In the genomic region with DNA sequence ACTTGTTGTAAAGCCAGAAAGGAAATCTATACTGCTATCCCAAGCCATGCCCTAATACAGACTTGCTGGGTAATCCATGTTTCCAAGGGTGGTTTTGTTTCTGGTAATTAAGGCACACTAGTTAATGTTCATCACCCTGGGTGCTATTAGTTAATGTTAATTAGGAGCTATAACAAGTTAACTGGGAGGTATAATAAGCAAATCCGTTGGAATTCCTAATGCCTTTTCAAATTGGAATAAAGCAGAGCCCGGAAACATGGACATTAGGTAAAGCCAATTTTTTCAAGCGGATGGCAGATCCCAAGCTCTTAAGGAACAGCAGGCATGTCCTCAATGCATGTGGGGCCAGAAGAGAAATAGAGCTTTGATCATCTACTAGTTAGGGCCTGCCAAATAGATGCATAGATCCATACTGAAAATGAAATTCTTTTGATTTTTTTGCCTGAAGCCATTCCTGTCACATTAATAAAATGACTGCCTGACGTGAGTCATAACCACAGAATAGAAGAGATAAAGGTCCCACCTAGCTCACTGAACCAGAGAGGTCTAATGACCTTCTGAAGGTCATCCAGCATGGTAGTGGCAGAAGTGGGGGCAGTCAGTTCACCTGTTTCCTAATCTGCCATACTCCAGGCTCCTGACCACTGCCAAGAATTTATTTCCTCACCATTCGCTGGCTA, we compare ENCODE assay signal across 13 cellular contexts. TPM values are rescaled to one million over a fixed set of nuclear protein-coding genes. Genes with fewer than 3 reads are reported as not detected.
A peak's percentile ranks its signal among the peaks of the same experiment; 100 is the strongest.
DNase-seq lines count a peak whose midpoint lies in the region; ATAC-seq and TF ChIP-seq lines count a peak whose summit lies in the region.
"Had no signal": no experiment of that assay in that cellular context is flagged by ENCODE, and none has a peak within 500 bp of the region (broad histone marks: within the 10 kb centered on the region; RNA-seq: fewer than 3 reads in every experiment).

No MANE protein-coding gene starts in this region.

- H3K79me1 ChIP-seq in H9 (ENCODE audit: insufficient read depth, low read depth, low read length, poor library complexity, severe bottlenecking): no peaks in the 10 kb centered on the region

- H4K20me1 ChIP-seq in H9 (ENCODE audit: control insufficient read depth, insufficient read depth, insufficient read length): no peaks in the 10 kb centered on the region
- H4K20me1 ChIP-seq: BLaER1 treated with 17β-estradiol and CSF1 and Interleukin-3, amounts not matched to agents 10 nM and 100 nM had no signal

- WGBS in H9 (ENCODE audit: extremely low coverage, insufficient read length, low lambda C conversion rate): no CpG with 5 or more reads among the region's 5 CpGs

- H3K27me3 Mint-ChIP-seq in H9 (ENCODE audit: low read depth): no peaks in the 10 kb centered on the region
- H3K27me3 Mint-ChIP-seq in activated naive CD4-positive, alpha-beta T cell treated with anti-CD3 and anti-CD28 coated beads for 36 hours (ENCODE audit: low read depth): no peaks in the 10 kb centered on the region

- no peak overlapping the region for H3T11ph ChIP-seq in H9 (ENCODE audit: low read length)

- H3K14ac ChIP-seq in H9 (ENCODE audit: insufficient read depth, low read length): no peak overlapping the region

- no peaks in the 10 kb centered on the region for H3K23me2 ChIP-seq in H9 (ENCODE audit: insufficient read length, low read depth, low read length, poor library complexity, severe bottlenecking)

- no peak overlapping the region for H3K4me3 Mint-ChIP-seq in H9
- H3K4me3 Mint-ChIP-seq in activated naive CD4-positive, alpha-beta T cell treated with anti-CD3 and anti-CD28 coated beads for 36 hours: no peak overlapping the region

- no peak for TF ChIP-seq CTCF in H9 (conservative IDR thresholded peaks at IDR 0.05)
- no peak for TF ChIP-seq CTCF in foreskin keratinocyte (conservative IDR thresholded peaks at IDR 0.05)
- TF ChIP-seq CTCF in omental fat pad (IDR thresholded peaks at IDR 0.05): no peak

- H3K4me1 ChIP-seq in H9 (ENCODE audit: insufficient read depth, low read length) (peaks cover 12% of the 10 kb centered on the region), foreskin keratinocyte (peaks cover 54% of the 10 kb centered on the region)
- H3K4me1 ChIP-seq: BLaER1 treated with 17β-estradiol and CSF1 and Interleukin-3, amounts not matched to agents 10 nM and 100 nM had no signal

- ATAC-seq in foreskin keratinocyte: peak; percentile 53
- no peak for ATAC-seq in HG02938 (IDR thresholded peaks at IDR 0.05; ENCODE audit: unreplicated experiment)
- no peak for ATAC-seq in omental fat pad (ENCODE audit: low FRiP score)

- no peaks in the 10 kb centered on the region for H3K27me3 ChIP-seq in H9 (ENCODE audit: insufficient read depth, low read length)
- no peaks in the 10 kb centered on the region for H3K27me3 ChIP-seq in foreskin keratinocyte
- H3K27me3 ChIP-seq: BLaER1 treated with 17β-estradiol and CSF1 and Interleukin-3, amounts not matched to agents 10 nM and 100 nM; tibial nerve had no signal

- peak overlapping the region; percentile 50 to 91 (median 73); a peak in 4 of 7 replicates for H3K27ac Mint-ChIP-seq in H9
- H3K27ac Mint-ChIP-seq in activated naive CD4-positive, alpha-beta T cell treated with anti-CD3 and anti-CD28 coated beads for 36 hours: no peak overlapping the region

- no peak for DNase-seq in H9
- DNase-seq in RPMI7951 (ENCODE audit: low read depth): peak; percentile 31
- DNase-seq in foreskin keratinocyte: peak; percentile 33 to 56
- DNase-seq in renal cortical epithelial cell (ENCODE audit: low read depth): peak; percentile 61
- no peak for DNase-seq in omental fat pad (ENCODE audit: low spot score)
- no peak for DNase-seq in D341Med (ENCODE audit: low spot score)
- DNase-seq in activated naive CD4-positive, alpha-beta T cell treated with anti-CD3 and anti-CD28 coated beads for 36 hours: no peak
- DNase-seq: effector memory CD4-positive, alpha-beta T cell; foreskin melanocyte; SW 1271 had no signal

- H2AFZ ChIP-seq in H9 (ENCODE audit: low read length): no peak overlapping the region

- H3K18ac ChIP-seq in H9 (ENCODE audit: insufficient read length, low read depth, low read length): no peak overlapping the region

- no peak overlapping the region for H2BK5ac ChIP-seq in H9 (ENCODE audit: insufficient read length, low read length)

- H4K5ac ChIP-seq in H9 (ENCODE audit: insufficient read length, low read depth, low read length): no peak overlapping the region

- no peaks in the 10 kb centered on the region for H3K9me3 Mint-ChIP-seq in H9
- no peaks in the 10 kb centered on the region for H3K9me3 Mint-ChIP-seq in activated naive CD4-positive, alpha-beta T cell treated with anti-CD3 and anti-CD28 coated beads for 36 hours

- H3K27ac ChIP-seq in H9 (ENCODE audit: insufficient read length, low read depth, low read length) (no peak overlapping the region), foreskin keratinocyte (no peak overlapping the region)
- H3K27ac ChIP-seq: BLaER1 treated with 17β-estradiol and CSF1 and Interleukin-3, amounts not matched to agents 10 nM and 100 nM had no signal

- no peak overlapping the region for H2BK15ac ChIP-seq in H9 (ENCODE audit: low read depth, low read length)

- no peak overlapping the region for H2AK5ac ChIP-seq in H9 (ENCODE audit: insufficient read length, low read length)

- peaks cover 80 to 93% of the 10 kb centered on the region in 2 experiments for H3K4me1 Mint-ChIP-seq in H9
- H3K4me1 Mint-ChIP-seq in activated naive CD4-positive, alpha-beta T cell treated with anti-CD3 and anti-CD28 coated beads for 36 hours (ENCODE audit: low read depth): no peaks in the 10 kb centered on the region

- no peak overlapping the region for H3K4me2 ChIP-seq in H9 (ENCODE audit: insufficient read depth, insufficient read length, low read length)
- H3K4me2 ChIP-seq: BLaER1 treated with 17β-estradiol and CSF1 and Interleukin-3, amounts not matched to agents 10 nM and 100 nM had no signal

- no peak overlapping the region for H3K23ac ChIP-seq in H9 (ENCODE audit: insufficient read length, low read depth, low read length)

- no peak overlapping the region for H4K8ac ChIP-seq in H9 (replicated peaks; ENCODE audit: insufficient read length, low read depth, low read length)

- intact Hi-C loops in activated naive CD4-positive, alpha-beta T cell treated with anti-CD3 and anti-CD28 coated beads for 36 hours (cut with micrococcal nuclease): no loop called here

- no peak overlapping the region for H2BK20ac ChIP-seq in H9 (ENCODE audit: low read depth, low read length, poor library complexity, severe bottlenecking)

- no peak overlapping the region for H3K4ac ChIP-seq in H9 (ENCODE audit: low read depth, low read length)

- H3K9me3 ChIP-seq in H9 (ENCODE audit: control insufficient read depth, low read depth, low read length): no peaks in the 10 kb centered on the region
- H3K9me3 ChIP-seq: BLaER1 treated with 17β-estradiol and CSF1 and Interleukin-3, amounts not matched to agents 10 nM and 100 nM; tibial nerve had no signal

- H2BK120ac ChIP-seq in H9 (ENCODE audit: low read depth, low read length, poor library complexity, severe bottlenecking): no peak overlapping the region

- H3K79me2 ChIP-seq in H9 (ENCODE audit: insufficient read depth, low read length): no peaks in the 10 kb centered on the region

- no peak overlapping the region for H2BK12ac ChIP-seq in H9 (ENCODE audit: insufficient read length, low read depth, low read length)

- H3K9ac ChIP-seq in H9 (ENCODE audit: extremely low read depth, insufficient read length, low read length): no peak overlapping the region
- H3K9ac ChIP-seq: BLaER1 treated with 17β-estradiol and CSF1 and Interleukin-3, amounts not matched to agents 10 nM and 100 nM had no signal

- H3K56ac ChIP-seq in H9 (ENCODE audit: insufficient read length, low read depth, low read length): no peak overlapping the region

- CTCF ChIA-PET in activated naive CD4-positive, alpha-beta T cell treated with anti-CD3 and anti-CD28 coated beads for 36 hours (lab: Charles Lee): interaction anchor here (0.7 kb wide), 1 partner anchor 1093 kb away, joined by 3 read pairs; no protein-coding TSS in a partner anchor

- peaks cover 2 to 22% (median 4%) of the 10 kb centered on the region in 3 experiments; a peak in 6 of 7 replicates for H3K36me3 Mint-ChIP-seq in H9 (ENCODE audit: insufficient read depth in 1 of 3, low read depth in 3 of 3)
- no peaks in the 10 kb centered on the region for H3K36me3 Mint-ChIP-seq in activated naive CD4-positive, alpha-beta T cell treated with anti-CD3 and anti-CD28 coated beads for 36 hours (ENCODE audit: low read depth)

- H4K91ac ChIP-seq in H9 (ENCODE audit: insufficient read length, low read depth, low read length): no peak overlapping the region

RNA-seq across cellular contexts. Expression of a gene that starts 28.5 kb away (rescaled TPM):
- total RNA-seq in H9 (2021) (24.5 and 25.2 TPM in 2 replicates), foreskin keratinocyte (11.0 and 12.6 TPM in 2 replicates), renal cortical epithelial cell (4.0 and 5.0 TPM in 2 replicates), omental fat pad (1 to 10 TPM; 2.0 to 3.1 (median 2.4) TPM)
- 12.7 and 14.5 TPM in 2 replicates for total RNA-seq in RPMI7951 (2014; rRNA removed; shearing (Covaris generic))
- polyA plus RNA-seq in foreskin keratinocyte: 11.2 and 14.5 TPM in 2 replicates
- total RNA-seq in activated naive CD4-positive, alpha-beta T cell treated with anti-CD3 and anti-CD28 coated beads for 36 hours: 10 to 100 TPM; 28.2 to 29.9 TPM

Comparison
In these comparisons a context has a peak if more than half of its experiments do, and no peak if none do; other contexts are left out.
1. DNase-seq: peak in RPMI7951 (single experiment), foreskin keratinocyte (2 of 2) and renal cortical epithelial cell (single experiment); none in H9 (single experiment), omental fat pad (single experiment), D341Med (single experiment) and activated naive CD4-positive, alpha-beta T cell treated with anti-CD3 and anti-CD28 coated beads for 36 hours (single experiment).